8 cellular contexts compared by ENCODE assay signal in the genomic region with DNA sequence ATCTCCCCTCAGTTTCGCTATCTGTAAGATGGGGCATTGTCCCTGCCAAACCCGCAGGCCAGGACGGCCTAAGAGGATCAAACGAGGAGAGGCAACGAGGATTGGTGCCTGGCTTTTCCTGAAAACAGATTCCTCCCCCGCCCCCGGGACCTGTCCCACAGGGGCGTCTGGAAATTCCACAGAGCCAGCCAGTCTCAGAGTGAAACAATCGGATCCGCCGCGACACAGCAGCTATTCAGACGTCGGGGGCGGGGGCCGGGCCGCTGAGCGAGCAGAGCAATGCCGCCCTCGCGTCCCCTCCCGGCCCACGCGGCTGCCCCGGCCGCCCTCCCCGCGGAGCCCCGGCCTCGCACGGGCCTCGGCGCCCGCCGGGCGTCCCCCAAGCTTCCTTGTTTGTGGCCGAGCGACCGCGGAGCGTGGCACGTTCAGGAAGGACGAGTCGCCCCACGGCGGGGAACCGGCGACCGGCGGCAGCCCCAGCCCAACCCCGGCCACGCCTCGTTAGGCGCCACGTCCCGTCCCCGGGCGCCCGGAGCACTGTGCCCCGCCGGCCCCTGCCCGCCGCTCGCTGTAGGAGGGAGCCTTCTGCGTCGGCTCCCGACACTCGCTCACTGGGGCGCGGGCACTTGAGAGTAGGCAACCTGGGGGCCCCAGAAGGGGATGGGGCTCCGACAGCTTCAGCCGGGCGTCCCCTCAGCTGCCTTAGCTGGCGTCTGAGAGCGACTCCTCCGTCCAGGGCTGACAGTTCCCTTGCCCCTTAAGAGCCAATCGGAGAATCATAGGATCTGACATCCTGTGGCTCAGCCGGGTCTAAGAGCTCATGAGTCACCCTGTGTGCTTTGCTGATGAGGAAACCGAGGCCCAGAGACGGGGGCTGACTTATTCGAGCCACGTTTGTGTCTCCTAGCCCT. TPM values are rescaled to one million over a fixed set of nuclear protein-coding genes. Genes with fewer than 3 reads are reported as not detected.
DNase-seq lines count a peak whose midpoint lies in the region; ATAC-seq, FAIRE-seq and TF ChIP-seq lines count a peak whose summit lies in the region.

No MANE protein-coding gene starts in this region.

- no peaks in the 10 kb centered on the region for H3K9me3 ChIP-seq in kidney (ENCODE audit: control insufficient read depth in 1 of 2, low read length in 2 of 2)

- DNase-seq in ELR (ENCODE audit: low read depth) (peak; percentile 96), cerebellum (ENCODE audit: low spot score) (peak; percentile 8), kidney (peak; percentile 89), DMS114 treated with DMSO at 0.1 percent for 48 hours (lab: John Stamatoyannopoulos, UW; ENCODE audit: unreplicated experiment) (no peak)
- DNase-seq in activated CD4-positive, CD25-positive, alpha-beta regulatory T cell treated with anti-CD3 and anti-CD28 coated beads, Interleukin-2, amount 50 U/mL, for 16 hours (ENCODE audit: low read depth, low spot score): peak; percentile 10
- DNase-seq in stimulated activated CD4-positive, alpha-beta T cell treated with anti-CD3 and anti-CD28 coated beads, Interleukin-12 subunit alpha, Interleukin-12 subunit beta, amount 100 ng/mL, for 48 hours (ENCODE audit: low read depth in 2 of 3, low spot score in 1 of 3): peak; percentile 24 to 34 (median 31)

- no peaks in the 10 kb centered on the region for H3K79me2 ChIP-seq in KMS-11 (ENCODE audit: insufficient read depth, low read depth)

- ATAC-seq in GM18502 (IDR thresholded peaks at IDR 0.05; ENCODE audit: poor library complexity, unreplicated experiment): no peak

- H3K9ac ChIP-seq in KMS-11 (peak overlapping the region; percentile 35; the same call in 1 of the 2 replicates), kidney (ENCODE audit: low read length in 2 of 2) (peak overlapping the region; percentile 10 to 65)

- H3K27ac ChIP-seq in KMS-11 (no peak overlapping the region), kidney (ENCODE audit: low read depth in 2 of 2, low read length in 2 of 2) (peak overlapping the region; percentile 23 to 71)

- H3K36me3 ChIP-seq in KMS-11 (ENCODE audit: insufficient read depth): no peaks in the 10 kb centered on the region
- no peaks in the 10 kb centered on the region for H3K36me3 ChIP-seq in kidney (ENCODE audit: control insufficient read depth in 1 of 2, insufficient read depth in 2 of 2, low read length in 2 of 2)

- H3K4me3 ChIP-seq in KMS-11 (IDR thresholded peaks at IDR 0.05; ENCODE audit: insufficient read depth, low read depth, low read length) (no peak overlapping the region), kidney (ENCODE audit: low read length in 2 of 2) (peak overlapping the region; percentile 38 to 56)

- TF ChIP-seq CTCF in KMS-11 (conservative IDR thresholded peaks at IDR 0.05; ENCODE audit: low read depth, low read length) (no peak), kidney (IDR thresholded peaks at IDR 0.05; ENCODE audit: borderline replicate concordance, extremely low read depth, insufficient read depth) (no peak)

- FAIRE-seq in kidney (lab: Jason Lieb, UNC): no peak

- peak overlapping the region; percentile 56 for H3K4me2 ChIP-seq in KMS-11

- peaks cover 6% of the 10 kb centered on the region; the same call in 1 of the 2 replicates for H3K27me3 ChIP-seq in KMS-11 (ENCODE audit: insufficient read depth, low read depth)

- H3K4me1 ChIP-seq in KMS-11 (ENCODE audit: low read depth, poor library complexity, severe bottlenecking): no peaks in the 10 kb centered on the region
- peaks cover 0 to 9% of the 10 kb centered on the region in 2 donors for H3K4me1 ChIP-seq in kidney (ENCODE audit: control insufficient read depth in 1 of 2, insufficient read depth in 1 of 2, low read depth in 1 of 2, low read length in 2 of 2)

- intact Hi-C loops in kidney (cut with DNase I): no loop called here

- H2AFZ ChIP-seq in KMS-11 (ENCODE audit: low read depth): peak overlapping the region; percentile 50

- H4K20me1 ChIP-seq in KMS-11 (ENCODE audit: insufficient read depth): no peaks in the 10 kb centered on the region

RNA-seq across cellular contexts. Expression of a gene that starts 29.7 kb away (rescaled TPM):
- total RNA-seq in cerebellum: 2.6 TPM
- total RNA-seq in kidney: 0.22 TPM
- 1.5 TPM for polyA plus RNA-seq in kidney (ENCODE audit: insufficient read depth, low read depth, low replicate concordance)

RNA-seq across cellular contexts. Expression of a gene that starts 49.8 kb away (rescaled TPM):
- 1.00 TPM for total RNA-seq in cerebellum
- total RNA-seq in kidney: 18.3 TPM
- polyA plus RNA-seq in kidney (ENCODE audit: insufficient read depth, low read depth, low replicate concordance): 17.1 TPM

RNA-seq across cellular contexts. Expression of a gene that starts 49.9 kb away (rescaled TPM):
- total RNA-seq in cerebellum: not detected
- total RNA-seq in kidney: 4.7 TPM
- polyA plus RNA-seq in kidney (ENCODE audit: insufficient read depth, low read depth, low replicate concordance): 8.3 TPM
